27 cellular contexts compared by ENCODE assay signal in genomic region chr1:115907092-115907491, GRCh38.
"Had no signal": no experiment of that assay in that cellular context is flagged by ENCODE, and none has a peak within 500 bp of the region (broad histone marks: within the 10 kb centered on the region; RNA-seq: fewer than 3 reads in every experiment).

No MANE protein-coding gene starts in this region.

- H3K27me3 Mint-ChIP-seq: stimulated activated naive CD8-positive, alpha-beta T cell treated with anti-CD3 and anti-CD28 coated beads, Interleukin-15, amount 100 ng/mL, for 72 hours; type B pancreatic cell had no signal

- H3K36me3 Mint-ChIP-seq: stimulated activated effector memory CD8-positive, alpha-beta T cell treated with anti-CD3 and anti-CD28 coated beads, Interleukin-12 subunit alpha, Interleukin-12 subunit beta, amount 100 ng/mL, for 72 hours; stimulated activated memory B cell treated with anti-CD40 and anti-IgM and Interleukin-4, amounts not matched to agents 10 μg/mL and 1 μg/mL and 100 μg/mL, for 72 hours; type B pancreatic cell had no signal

- DNase-seq: stimulated activated CD4-positive, alpha-beta T cell treated with anti-CD3 and anti-CD28 coated beads, Interleukin-2, amount 100 ng/mL, for 24 hours; stimulated activated CD4-positive, alpha-beta T cell treated with anti-CD3 and anti-CD28 coated beads, Interleukin-2, amount 100 ng/mL, for 48 hours; stimulated activated CD4-positive, alpha-beta T cell treated with anti-CD3 and anti-CD28 coated beads, Interleukin-4, amount 100 ng/mL, for 1 hour; stimulated activated CD4-positive, alpha-beta T cell treated with anti-CD3 and anti-CD28 coated beads, Interleukin-4, amount 100 ng/mL, for 24 hours; stimulated activated CD4-positive, alpha-beta T cell treated with anti-CD3 and anti-CD28 coated beads, Interleukin-4, amount 100 ng/mL, for 4 hours; stimulated activated CD8-positive, alpha-beta memory T cell treated with anti-CD3 and anti-CD28 coated beads, Interleukin-4, amount 100 ng/mL, for 48 hours; stimulated activated naive CD4-positive, alpha-beta T cell; stimulated activated naive CD4-positive, alpha-beta T cell treated with Interleukin-2 at 50 U/mL for 16 hours; stimulated activated naive CD8-positive, alpha-beta T cell treated with anti-CD3 and anti-CD28 coated beads, Interleukin-15, amount 100 ng/mL, for 72 hours; stimulated activated naive CD8-positive, alpha-beta T cell treated with anti-CD3 and anti-CD28 coated beads, Interleukin-15, Interleukin-2, amounts not matched to agents 100 U/mL and 50 U/mL, for 24 hours; stomach; substantia nigra; testis; tibial artery; transverse colon; upper lobe of left lung; upper lobe of right lung; uterus had no signal

- H3K27ac Mint-ChIP-seq: stimulated activated effector memory CD8-positive, alpha-beta T cell treated with anti-CD3 and anti-CD28 coated beads, Interleukin-12 subunit alpha, Interleukin-12 subunit beta, amount 100 ng/mL, for 72 hours; stimulated activated memory B cell treated with anti-CD40 and anti-IgM and Interleukin-4, amounts not matched to agents 10 μg/mL and 1 μg/mL and 100 μg/mL, for 72 hours; stimulated activated naive CD8-positive, alpha-beta T cell treated with anti-CD3 and anti-CD28 coated beads, Interleukin-15, amount 100 ng/mL, for 72 hours; stimulated activated naive CD8-positive, alpha-beta T cell treated with anti-CD3 and anti-CD28 coated beads, Interleukin-15, Interleukin-2, amounts not matched to agents 100 ng/mL and 50 ng/mL, for 24 hours; type B pancreatic cell had no signal

- H3K4me3 Mint-ChIP-seq: stimulated activated effector memory CD8-positive, alpha-beta T cell treated with anti-CD3 and anti-CD28 coated beads, Interleukin-12 subunit alpha, Interleukin-12 subunit beta, amount 100 ng/mL, for 72 hours; stimulated activated memory B cell treated with anti-CD40 and anti-IgM and Interleukin-4, amounts not matched to agents 10 μg/mL and 1 μg/mL and 100 μg/mL, for 72 hours; stimulated activated naive CD8-positive, alpha-beta T cell treated with anti-CD3 and anti-CD28 coated beads, Interleukin-15, amount 100 ng/mL, for 72 hours; stimulated activated naive CD8-positive, alpha-beta T cell treated with anti-CD3 and anti-CD28 coated beads, Interleukin-15, Interleukin-2, amounts not matched to agents 100 ng/mL and 50 ng/mL, for 24 hours; type B pancreatic cell had no signal

- H3K9me3 Mint-ChIP-seq: stimulated activated effector memory CD8-positive, alpha-beta T cell treated with anti-CD3 and anti-CD28 coated beads, Interleukin-12 subunit alpha, Interleukin-12 subunit beta, amount 100 ng/mL, for 72 hours; stimulated activated memory B cell treated with anti-CD40 and anti-IgM and Interleukin-4, amounts not matched to agents 10 μg/mL and 1 μg/mL and 100 μg/mL, for 72 hours; stimulated activated naive CD8-positive, alpha-beta T cell treated with anti-CD3 and anti-CD28 coated beads, Interleukin-15, amount 100 ng/mL, for 72 hours; stimulated activated naive CD8-positive, alpha-beta T cell treated with anti-CD3 and anti-CD28 coated beads, Interleukin-15, Interleukin-2, amounts not matched to agents 100 ng/mL and 50 ng/mL, for 24 hours; type B pancreatic cell had no signal

- H3K9me3 ChIP-seq: stomach, suprapubic skin, testis, thoracic aorta, thyroid gland, tibial artery, tibial nerve, transverse colon, upper lobe of left lung, upper lobe of right lung, uterus, vagina had no signal

- ATAC-seq: stimulated activated effector memory CD8-positive, alpha-beta T cell treated with anti-CD3 and anti-CD28 coated beads, Interleukin-12 subunit alpha, Interleukin-12 subunit beta, amount 100 ng/mL, for 72 hours; stimulated activated memory B cell treated with anti-CD40 and anti-IgM and Interleukin-4, amounts not matched to agents 10 μg/mL and 1 μg/mL and 100 μg/mL, for 72 hours; stimulated activated naive CD8-positive, alpha-beta T cell treated with anti-CD3 and anti-CD28 coated beads, Interleukin-15, amount 100 ng/mL, for 72 hours; stimulated activated naive CD8-positive, alpha-beta T cell treated with anti-CD3 and anti-CD28 coated beads, Interleukin-15, Interleukin-2, amounts not matched to agents 100 U/mL and 50 U/mL, for 24 hours; upper lobe of right lung had no signal

- H3K27ac ChIP-seq: stomach, suprapubic skin, testis, thoracic aorta, thyroid gland, tibial artery, tibial nerve, transverse colon, upper lobe of left lung, upper lobe of right lung, uterus, vagina had no signal

- H3K4me3 ChIP-seq: stomach, suprapubic skin, testis, thoracic aorta, thyroid gland, tibial artery, tibial nerve, transverse colon, upper lobe of left lung, upper lobe of right lung, uterus, vagina had no signal

- H3K4me1 Mint-ChIP-seq: stimulated activated effector memory CD8-positive, alpha-beta T cell treated with anti-CD3 and anti-CD28 coated beads, Interleukin-12 subunit alpha, Interleukin-12 subunit beta, amount 100 ng/mL, for 72 hours; stimulated activated memory B cell treated with anti-CD40 and anti-IgM and Interleukin-4, amounts not matched to agents 10 μg/mL and 1 μg/mL and 100 μg/mL, for 72 hours; stimulated activated naive CD8-positive, alpha-beta T cell treated with anti-CD3 and anti-CD28 coated beads, Interleukin-15, amount 100 ng/mL, for 72 hours had no signal

- H3K4me1 ChIP-seq: stomach, testis, thyroid gland, tibial artery, tibial nerve, transverse colon, upper lobe of left lung, upper lobe of right lung, uterus, vagina had no signal

- H3K27me3 ChIP-seq: stomach, suprapubic skin, testis, thyroid gland, tibial artery, tibial nerve, transverse colon, upper lobe of left lung, upper lobe of right lung, uterus, vagina had no signal

- H3K36me3 ChIP-seq: stomach, suprapubic skin, thoracic aorta, thyroid gland, tibial artery, tibial nerve, transverse colon, upper lobe of left lung, upper lobe of right lung, uterus, vagina had no signal
